In the genomic region with DNA sequence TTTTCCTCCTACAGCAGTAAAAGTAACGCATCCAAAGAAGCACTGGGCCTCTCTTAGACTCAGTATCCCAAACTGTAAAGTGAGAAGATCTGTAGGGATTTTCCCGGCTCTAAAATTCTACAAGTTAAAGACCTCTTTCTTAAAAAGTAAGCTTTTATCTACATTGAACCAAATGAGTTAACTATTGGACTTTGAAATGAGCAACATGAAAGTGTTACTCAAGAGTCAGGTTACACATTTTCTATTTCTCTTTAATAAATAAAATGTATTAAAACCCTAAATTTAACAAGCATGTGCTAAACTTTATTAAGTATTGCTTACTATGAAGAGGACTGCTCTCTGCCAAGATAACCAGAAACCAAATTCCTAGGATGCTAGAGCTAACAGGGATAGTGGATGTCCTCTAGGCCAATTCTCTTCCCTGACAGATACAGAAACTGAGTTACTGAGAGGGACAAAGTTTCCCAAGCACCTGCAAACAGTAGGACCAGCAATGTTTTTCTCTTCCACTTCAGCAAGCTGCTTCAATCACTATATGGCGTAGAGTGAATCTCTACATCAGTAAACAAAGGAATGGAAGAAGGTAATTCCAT, we compare ENCODE assay signal across 18 cellular contexts. TPM values are rescaled to one million over a fixed set of nuclear protein-coding genes. Genes with fewer than 3 reads are reported as not detected.
"Had no signal": no experiment of that assay in that cellular context is flagged by ENCODE, and none has a peak within 500 bp of the region (broad histone marks: within the 10 kb centered on the region; RNA-seq: fewer than 3 reads in every experiment).

No MANE protein-coding gene starts in this region.

- H3K9me3 ChIP-seq: esophagus muscularis mucosa, gastroesophageal sphincter, lower lobe of right lung, pancreas, spleen, testis had no signal

- H3K27ac ChIP-seq: epithelial cell of prostate, esophagus muscularis mucosa, lower lobe of right lung, spleen, testis had no signal

- H3K4me3 ChIP-seq: esophagus muscularis mucosa, gastroesophageal sphincter, lower lobe of right lung, pancreas, spleen, testis had no signal

- H3K4me1 ChIP-seq: testis had no signal

- H3K36me3 ChIP-seq: esophagus muscularis mucosa, gastroesophageal sphincter, lower lobe of right lung, pancreas, spleen had no signal

- H3K27me3 ChIP-seq: esophagus muscularis mucosa, gastroesophageal sphincter, pancreas, testis had no signal

- ATAC-seq: effector memory CD8-positive, alpha-beta T cell; gastroesophageal sphincter; left colon; lower lobe of right lung; natural killer cell treated with Interleukin-12 subunit alpha and Interleukin-12 subunit beta and Interleukin-15 and Interleukin-18, amount 100 ng/mL, for 72 hours; pancreas; sciatic nerve; stimulated activated memory B cell treated with anti-CD40 and anti-IgM and Interleukin-4, amounts not matched to agents 10 μg/mL and 1 μg/mL and 100 μg/mL, for 72 hours had no signal

- DNase-seq: effector memory CD8-positive, alpha-beta T cell; immature natural killer cell; kidney; left colon; lower lobe of right lung; occipital lobe; pancreas; spleen; stimulated activated CD4-positive, alpha-beta T cell treated with anti-CD3 and anti-CD28 coated beads, Interleukin-15, amount 100 ng/mL, for 24 hours; stimulated activated CD4-positive, alpha-beta T cell treated with anti-CD3 and anti-CD28 coated beads, Interleukin-1b, Interleukin-23, amount 100 ng/mL, for 48 hours; stimulated activated CD4-positive, alpha-beta T cell treated with anti-CD3 and anti-CD28 coated beads, Interleukin-4, amount 100 ng/mL, for 24 hours; testis had no signal

RNA-seq across cellular contexts. Expression of gene NFIB, which starts 21.7 kb away (rescaled TPM):
- total RNA-seq: natural killer cell treated with Interleukin-12 subunit alpha and Interleukin-12 subunit beta and Interleukin-15 and Interleukin-18, amount 100 ng/mL, for 72 hours had no signal
- polyA plus RNA-seq: immature natural killer cell had no signal
